ENCODE assay signal across 22 cellular contexts in genomic region chr21:31413698-31414097, GRCh38.
"Had no signal": no experiment of that assay in that cellular context is flagged by ENCODE, and none has a peak within 500 bp of the region (broad histone marks: within the 10 kb centered on the region; RNA-seq: fewer than 3 reads in every experiment).

No MANE protein-coding gene starts in this region.

- H3K4me3 ChIP-seq: lower lobe of right lung, neural progenitor cell, ovary, right atrium auricular region, sigmoid colon, spleen, tibial nerve, vagina had no signal

- DNase-seq: head of caudate nucleus; hippocampal formation; kidney; lower lobe of right lung; mammary epithelial cell; mesenchymal stem cell; naive thymus-derived CD8-positive, alpha-beta T cell; nephron progenitor cell; ovary; sigmoid colon; small intestine; spleen; stimulated activated CD4-positive, alpha-beta T cell treated with anti-CD3 and anti-CD28 coated beads, Interleukin-4, amount 100 ng/mL, for 24 hours; stimulated activated naive CD4-positive, alpha-beta T cell treated with Interleukin-2 at 50 U/mL for 16 hours; stimulated activated naive CD8-positive, alpha-beta T cell treated with anti-CD3 and anti-CD28 coated beads, Interleukin-15, amount 100 ng/mL, for 72 hours had no signal

- H3K27me3 Mint-ChIP-seq: naive thymus-derived CD8-positive, alpha-beta T cell; progenitor cell of endocrine pancreas; stimulated activated naive CD8-positive, alpha-beta T cell treated with anti-CD3 and anti-CD28 coated beads, Interleukin-15, amount 100 ng/mL, for 72 hours; type B pancreatic cell had no signal

- H3K36me3 Mint-ChIP-seq: stimulated activated effector memory CD8-positive, alpha-beta T cell treated with anti-CD3 and anti-CD28 coated beads, Interleukin-12 subunit alpha, Interleukin-12 subunit beta, amount 100 ng/mL, for 72 hours had no signal

- H3K36me3 ChIP-seq: lower lobe of right lung, neural progenitor cell, ovary, right atrium auricular region, sigmoid colon, spleen, tibial nerve, vagina had no signal

- H3K9ac ChIP-seq: neural progenitor cell had no signal

- H3K9me3 Mint-ChIP-seq: naive thymus-derived CD8-positive, alpha-beta T cell; stimulated activated effector memory CD8-positive, alpha-beta T cell treated with anti-CD3 and anti-CD28 coated beads, Interleukin-12 subunit alpha, Interleukin-12 subunit beta, amount 100 ng/mL, for 72 hours; type B pancreatic cell had no signal

- H3K27ac ChIP-seq: lower lobe of right lung, neural progenitor cell, ovary, right atrium auricular region, sigmoid colon, spleen, tibial nerve, vagina had no signal

- H3K4me2 ChIP-seq: neural progenitor cell had no signal

- H2AFZ ChIP-seq: neural progenitor cell had no signal

- H3K4me1 ChIP-seq: sigmoid colon, vagina had no signal

- H3K27ac Mint-ChIP-seq: nephron progenitor cell; neural progenitor cell; progenitor cell of endocrine pancreas; stimulated activated effector memory CD8-positive, alpha-beta T cell treated with anti-CD3 and anti-CD28 coated beads, Interleukin-12 subunit alpha, Interleukin-12 subunit beta, amount 100 ng/mL, for 72 hours; stimulated activated naive CD8-positive, alpha-beta T cell treated with anti-CD3 and anti-CD28 coated beads, Interleukin-15, amount 100 ng/mL, for 72 hours; type B pancreatic cell had no signal

- H3K9me3 ChIP-seq: lower lobe of right lung, ovary, right atrium auricular region, sigmoid colon, tibial nerve, vagina had no signal

- H3K27me3 ChIP-seq: neural progenitor cell, ovary, right atrium auricular region, sigmoid colon, spleen, tibial nerve, vagina had no signal

- H3K4me1 Mint-ChIP-seq: stimulated activated effector memory CD8-positive, alpha-beta T cell treated with anti-CD3 and anti-CD28 coated beads, Interleukin-12 subunit alpha, Interleukin-12 subunit beta, amount 100 ng/mL, for 72 hours had no signal

- ATAC-seq: lower lobe of right lung; naive thymus-derived CD8-positive, alpha-beta T cell; stimulated activated effector memory CD8-positive, alpha-beta T cell treated with anti-CD3 and anti-CD28 coated beads, Interleukin-12 subunit alpha, Interleukin-12 subunit beta, amount 100 ng/mL, for 72 hours; stimulated activated naive CD8-positive, alpha-beta T cell treated with anti-CD3 and anti-CD28 coated beads, Interleukin-15, amount 100 ng/mL, for 72 hours had no signal

- H3K4me3 Mint-ChIP-seq: naive thymus-derived CD8-positive, alpha-beta T cell; nephron progenitor cell; neural progenitor cell; stimulated activated effector memory CD8-positive, alpha-beta T cell treated with anti-CD3 and anti-CD28 coated beads, Interleukin-12 subunit alpha, Interleukin-12 subunit beta, amount 100 ng/mL, for 72 hours; stimulated activated naive CD8-positive, alpha-beta T cell treated with anti-CD3 and anti-CD28 coated beads, Interleukin-15, amount 100 ng/mL, for 72 hours; type B pancreatic cell had no signal
